Comparison of ENCODE assay signal across 13 cellular contexts in genomic region chr6:139625998-139626975, GRCh38.
DNase-seq lines count a peak whose midpoint lies in the region; FAIRE-seq and TF ChIP-seq lines count a peak whose summit lies in the region.
"Had no signal": no experiment of that assay in that cellular context is flagged by ENCODE, and none has a peak within 500 bp of the region (broad histone marks: within the 10 kb centered on the region; RNA-seq: fewer than 3 reads in every experiment).

No MANE protein-coding gene starts in this region.

- H3K14ac ChIP-seq in H1 (ENCODE audit: insufficient read length), result no peak overlapping the region

- peak overlapping the region; percentile 90; the same call in 1 of the 2 replicates for H2BK20ac ChIP-seq in H1 (ENCODE audit: low read length)

- no peak overlapping the region for H4K8ac ChIP-seq in H1 (ENCODE audit: extremely low read depth, insufficient read depth, low read length)

- no peak overlapping the region for H3K4me2 ChIP-seq in H1 (ENCODE audit: insufficient read depth in 1 of 2, low read depth in 2 of 2, low read length in 2 of 2)
- H3K4me2 ChIP-seq: KMS-11 had no signal

- TF ChIP-seq RAD21 in H1 (IDR thresholded peaks at IDR 0.05 in 1 of 2, conservative IDR thresholded peaks at IDR 0.05 in 1 of 2; ENCODE audit: low read depth in 2 of 2, low read length in 2 of 2), result no peak

- POLR2A ChIA-PET in H1 (lab: Charles Lee; ENCODE audit: partially characterized antibody), result interaction anchor here (2.0 kb wide), 1 partner anchor 252 kb away, joined by 7 read pairs; the partner anchor contains the start of gene CITED2

- H2BK5ac ChIP-seq in H1 (ENCODE audit: low read depth, low read length), result peak overlapping the region; percentile 41; the same call in 1 of the 2 replicates

- no peak overlapping the region for H3K23ac ChIP-seq in H1 (ENCODE audit: insufficient read length)

- H3K36me3 ChIP-seq in H1 (ENCODE audit: control insufficient read depth in 2 of 4, insufficient read depth in 4 of 4, low read length in 3 of 4) (no peaks in the 10 kb centered on the region), SJCRH30 (no peaks in the 10 kb centered on the region)

- H3K9ac ChIP-seq in H1 (replicated peaks in 1 of 4; ENCODE audit: extremely low read depth in 1 of 4, low read depth in 3 of 4, low read length in 3 of 4), result no peak overlapping the region
- H3K9ac ChIP-seq: KMS-11 had no signal

- no peaks in the 10 kb centered on the region for H3K27me3 Mint-ChIP-seq in nephron progenitor cell (ENCODE audit: low read depth, poor library complexity)

- TF ChIP-seq POLR2A in NB4 (IDR thresholded peaks at IDR 0.05; ENCODE audit: extremely low read depth, insufficient read length) (peak; percentile 29), H1 (IDR thresholded peaks at IDR 0.05; ENCODE audit: control extremely low read depth in 1 of 2, low read depth in 2 of 2, low read length in 2 of 2) (no peak)

- H3K27ac Mint-ChIP-seq in nephron progenitor cell, result peak overlapping the region; percentile 83

- no peak overlapping the region for H3K56ac ChIP-seq in H1 (replicated peaks; ENCODE audit: insufficient read length, low read depth, low read length)

- 0 out of 4 replicates have a peak, but pooled peaks cover 0 to 5% of the 10 kb centered on the region in 2 experiments for H3K9me3 ChIP-seq in H1 (ENCODE audit: insufficient read depth in 2 of 2, low read depth in 1 of 2, low read length in 1 of 2)
- H3K9me3 ChIP-seq in SJCRH30 (replicated peaks), result no peaks in the 10 kb centered on the region

- no peaks in the 10 kb centered on the region for H4K20me1 ChIP-seq in H1 (replicated peaks in 1 of 2; ENCODE audit: control insufficient read depth in 1 of 2, insufficient read depth in 2 of 2, low read length in 2 of 2)

- peak overlapping the region; percentile 6 for H3K4me3 Mint-ChIP-seq in nephron progenitor cell

- no peak for FAIRE-seq in H1 (lab: Jason Lieb, UNC)
- FAIRE-seq: bronchial epithelial cell, GM12892 had no signal

- H3K4me1 Mint-ChIP-seq in nephron progenitor cell, result peaks cover 61% of the 10 kb centered on the region

- H3K4me1 ChIP-seq in H1 (replicated peaks in 1 of 4; ENCODE audit: control insufficient read depth in 3 of 4, insufficient read depth in 4 of 4, low read length in 3 of 4), result peaks cover 3 to 10% (median 7%) of the 10 kb centered on the region in 4 experiments; a peak in 5 of 7 replicates
- H3K4me1 ChIP-seq in SJCRH30, result no peaks in the 10 kb centered on the region
- H3K4me1 ChIP-seq: Caco-2, foreskin keratinocyte had no signal

- 0 out of 2 replicates have a peak overlapping the region, but pooled peaks have one; percentile 85 for H2AK5ac ChIP-seq in H1 (ENCODE audit: low read depth, low read length)

- peaks cover 25% of the 10 kb centered on the region for H3K36me3 Mint-ChIP-seq in nephron progenitor cell (ENCODE audit: low read depth)

- H4K91ac ChIP-seq in H1 (replicated peaks; ENCODE audit: insufficient read length, low read length), result peak overlapping the region; percentile 6

- DNase-seq in GF-D8 (lab: John Stamatoyannopoulos, UW) (peak; percentile 98), NB4 (ENCODE audit: low read depth) (peak; percentile 98), H1 (ENCODE audit: low read depth in 1 of 2, low spot score in 2 of 2) (no peak), nephron progenitor cell (peak; percentile 13), SJCRH30 (no peak), NCI-H146 (lab: John Stamatoyannopoulos, UW) (no peak), NCI-H748 (lab: John Stamatoyannopoulos, UW; ENCODE audit: unreplicated experiment) (no peak), activated gamma-delta T cell (lab: John Stamatoyannopoulos, UW) (no peak)
- DNase-seq: Caco-2, foreskin keratinocyte had no signal

- H3K79me2 ChIP-seq in H1 (ENCODE audit: control insufficient read depth in 1 of 2, insufficient read depth in 2 of 2, low read length in 2 of 2), result no peaks in the 10 kb centered on the region

- H3K9me3 Mint-ChIP-seq in nephron progenitor cell, result peaks cover 25% of the 10 kb centered on the region

- no peak overlapping the region for H3K27ac ChIP-seq in H1 (ENCODE audit: low read depth, low read length)
- H3K27ac ChIP-seq in SJCRH30, result no peak overlapping the region
- H3K27ac ChIP-seq: foreskin keratinocyte, KMS-11 had no signal

- peak overlapping the region; percentile 3 for H3K4ac ChIP-seq in H1 (replicated peaks; ENCODE audit: insufficient read length, low read depth, low read length)

- H2BK15ac ChIP-seq in H1 (ENCODE audit: low read length), result 0 out of 2 replicates have a peak overlapping the region, but pooled peaks have one; percentile 33

- CTCF ChIA-PET in H1 (lab: Charles Lee; ENCODE audit: partially characterized antibody), result interaction anchor here (1.7 kb wide), 1 partner anchor 11 kb away, joined by 4 read pairs; no protein-coding TSS in a partner anchor

- no peak for TF ChIP-seq EP300 in H1 (IDR thresholded peaks at IDR 0.05; ENCODE audit: borderline replicate concordance in 1 of 2, low read depth in 2 of 2, low read length in 2 of 2)

- H4K5ac ChIP-seq in H1 (ENCODE audit: insufficient read length, low read depth, low read length), result no peak overlapping the region

- no peaks in the 10 kb centered on the region for H3K79me1 ChIP-seq in H1 (ENCODE audit: low read depth, low read length)

- H2AFZ ChIP-seq in H1 (ENCODE audit: low read length), result no peak overlapping the region

- TF ChIP-seq CTCF in NB4 (IDR thresholded peaks at IDR 0.05; ENCODE audit: low read depth, low read length) (no peak), H1 (IDR thresholded peaks at IDR 0.05; ENCODE audit: control extremely low read depth in 1 of 3, insufficient read depth in 1 of 3, low read depth in 1 of 3, low read length in 3 of 3) (no peak), nephron progenitor cell (IDR thresholded peaks at IDR 0.05) (no peak)

- no peak overlapping the region for H2BK120ac ChIP-seq in H1 (replicated peaks; ENCODE audit: low read depth, low read length)

- peak overlapping the region; percentile 95 for H2BK12ac ChIP-seq in H1 (ENCODE audit: low read depth, low read length)

- H3K23me2 ChIP-seq in H1 (ENCODE audit: low read depth, low read length), result no peaks in the 10 kb centered on the region

- peak overlapping the region; percentile 71 for H3K18ac ChIP-seq in H1 (ENCODE audit: extremely low read depth, low read length)

- peak overlapping the region; percentile 63 for H3K4me3 ChIP-seq in NB4 (ENCODE audit: low read depth, low read length)
- no peak overlapping the region for H3K4me3 ChIP-seq in H1 (ENCODE audit: extremely low read depth in 1 of 4, insufficient read depth in 2 of 4, low read depth in 3 of 4, low read length in 4 of 4)
- H3K4me3 ChIP-seq in SJCRH30, result no peak overlapping the region

- 75% methylated on average over 5 of the region's 5 CpGs; no CpG with 5 or more reads in 1 of the 2 experiments for WGBS in H1 (ENCODE audit: extremely low coverage in 1 of 2, insufficient coverage in 1 of 2, insufficient read length in 1 of 2, insufficient replicate concordance in 2 of 2, low coverage in 1 of 2, low lambda C conversion rate in 2 of 2, missing lambda C conversion rate in 1 of 2), 2 experiments

- H3K27me3 ChIP-seq in H1 (replicated peaks in 1 of 4; ENCODE audit: control insufficient read depth in 3 of 4, extremely low read depth in 1 of 4, insufficient read depth in 3 of 4, low read length in 3 of 4), result no peaks in the 10 kb centered on the region; a peak in 2 of 7 replicates
- no peaks in the 10 kb centered on the region for H3K27me3 ChIP-seq in SJCRH30
- H3K27me3 ChIP-seq: foreskin keratinocyte had no signal

TF ChIP-seq in H1, 55 proteins besides CTCF, POLR2A, EP300 and RAD21 (continues in another document):
- TF ChIP-seq NANOG (IDR thresholded peaks at IDR 0.05; ENCODE audit: insufficient read depth, low read depth, low read length, poor library complexity, severe bottlenecking), result no peak
- no peak for TF ChIP-seq SP2 (IDR thresholded peaks at IDR 0.05; ENCODE audit: low read length)
- TF ChIP-seq BACH1 (IDR thresholded peaks at IDR 0.05; ENCODE audit: low read length), result no peak
- no peak for TF ChIP-seq CEBPB (IDR thresholded peaks at IDR 0.05; ENCODE audit: low read depth, low read length)
- no peak for TF ChIP-seq CREB1 (IDR thresholded peaks at IDR 0.05)
- no peak for TF ChIP-seq ASH2L (IDR thresholded peaks at IDR 0.05; ENCODE audit: low read length)
- no peak for TF ChIP-seq SUZ12 (IDR thresholded peaks at IDR 0.05; ENCODE audit: low read length)
- no peak for TF ChIP-seq CHD2 (IDR thresholded peaks at IDR 0.05; ENCODE audit: low read length)
- TF ChIP-seq SAP30 (IDR thresholded peaks at IDR 0.05; ENCODE audit: insufficient read depth, insufficient replicate concordance, low read length), result no peak
- no peak for TF ChIP-seq JUN (IDR thresholded peaks at IDR 0.05; ENCODE audit: low read depth, low read length)
- no peak for TF ChIP-seq YY1 (IDR thresholded peaks at IDR 0.05; ENCODE audit: low read depth, low read length)
- TF ChIP-seq EGR1 (IDR thresholded peaks at IDR 0.05; ENCODE audit: borderline replicate concordance, low read depth, low read length), result no peak
- TF ChIP-seq SIX5 (IDR thresholded peaks at IDR 0.05; ENCODE audit: low read depth, low read length), result no peak

Comparison
In these comparisons a context has a peak if more than half of its experiments do, and no peak if none do; other contexts are left out.
1. DNase-seq: peak in GF-D8 (single experiment), NB4 (single experiment) and nephron progenitor cell (single experiment); none in H1 (0 of 2), SJCRH30 (0 of 2), NCI-H146 (single experiment), NCI-H748 (single experiment) and activated gamma-delta T cell (single experiment).